In the genomic region with DNA sequence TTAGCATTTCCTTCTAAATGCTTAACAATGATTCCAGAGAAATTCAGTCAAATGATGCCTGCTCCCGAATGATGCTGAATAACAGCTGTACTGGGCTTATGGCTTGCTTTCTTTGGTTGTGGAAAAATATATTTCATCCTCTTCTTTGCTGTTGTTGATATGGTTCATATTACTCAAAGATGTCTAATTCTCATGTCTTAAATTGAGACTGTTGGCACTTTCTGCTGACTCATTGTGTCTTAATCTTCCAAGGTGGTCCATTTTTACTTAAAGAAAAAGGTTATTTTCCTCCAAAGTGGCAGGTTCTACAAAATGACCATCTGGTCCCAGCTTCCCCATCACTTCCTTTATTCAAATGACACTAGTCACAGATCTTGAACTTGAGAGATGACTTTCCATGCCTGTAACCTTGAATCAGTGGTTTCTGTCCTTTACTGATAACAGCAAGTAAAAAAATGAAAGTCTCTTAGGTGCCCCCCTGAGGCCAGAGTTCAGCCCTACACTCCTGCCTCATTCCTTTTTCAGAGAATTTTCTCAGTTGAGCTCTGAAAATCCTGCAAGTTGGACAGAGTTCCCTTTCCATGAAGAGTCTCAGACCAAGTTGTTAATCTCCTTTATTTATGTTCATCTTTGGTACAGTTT, we compare ENCODE assay signal across 10 cellular contexts. TPM values are rescaled to one million over a fixed set of nuclear protein-coding genes. Genes with fewer than 3 reads are reported as not detected.
DNase-seq lines count a peak whose midpoint lies in the region; ATAC-seq, FAIRE-seq and TF ChIP-seq lines count a peak whose summit lies in the region.
"Had no signal": no experiment of that assay in that cellular context is flagged by ENCODE, and none has a peak within 500 bp of the region (broad histone marks: within the 10 kb centered on the region; RNA-seq: fewer than 3 reads in every experiment).

No MANE protein-coding gene starts in this region.

- in situ Hi-C loops in HepG2 (cut with HindIII; ENCODE audit: extremely low pct_ligation_motif_present, low pct_unique_long_range_greater_than_20kb) (loop anchor here (5.0 kb wide), 1 partner anchor 248 kb away; no protein-coding TSS in a partner anchor), GM12878 (cut with MboI) (no loop called here)

- intact Hi-C loops in HepG2 (cut with micrococcal nuclease; ENCODE audit: unreplicated experiment), result loop anchor here (1.0 to 5.0 kb wide), 2 partner anchors 247 to 608 kb away; no protein-coding TSS in a partner anchor
- intact Hi-C loops in right lobe of liver (cut with DNase I), result no loop called here
- intact Hi-C loops in GM12878 (cut with micrococcal nuclease; ENCODE audit: unreplicated experiment), result loop anchor here (5.0 to 10.0 kb wide), 2 partner anchors 251 to 608 kb away; no protein-coding TSS in a partner anchor

- H3K4me3 ChIP-seq in HepG2 (replicated peaks in 1 of 3; ENCODE audit: insufficient read depth in 1 of 3, low read depth in 2 of 3, low read length in 3 of 3), result no peak overlapping the region
- H3K4me3 ChIP-seq in right lobe of liver, result no peak overlapping the region
- no peak overlapping the region for H3K4me3 ChIP-seq in GM12878
- H3K4me3 ChIP-seq in tibial nerve, result no peak overlapping the region
- H3K4me3 ChIP-seq: adrenal gland had no signal

- 93% methylated on average over 1 of the region's 1 CpG for WGBS in HepG2 (ENCODE audit: low lambda C conversion rate)
- WGBS in right lobe of liver (ENCODE audit: insufficient coverage, low coverage, low lambda C conversion rate, missing lambda C conversion rate), result 70% methylated on average over 1 of the region's 1 CpG
- 83% methylated on average over 1 of the region's 1 CpG for WGBS in GM12878 (ENCODE audit: insufficient coverage, insufficient replicate concordance, low lambda C conversion rate, missing lambda C conversion rate)
- WGBS in tibial nerve, 2 donors, result 85 to 91% methylated on average over 1 of the region's 1 CpG

- ATAC-seq in HepG2 (peak; percentile 89), right lobe of liver (no peak), GM12878 (peak; percentile 66), HG03108 (IDR thresholded peaks at IDR 0.05; ENCODE audit: unreplicated experiment) (no peak)

- H3K79me2 ChIP-seq in HepG2 (ENCODE audit: insufficient read depth, low read length) (no peaks in the 10 kb centered on the region), GM12878 (ENCODE audit: control insufficient read depth, insufficient read depth, low read length) (no peaks in the 10 kb centered on the region)

- no peak overlapping the region for H3K27ac ChIP-seq in HepG2 (ENCODE audit: extremely low read length, insufficient read depth, low read length)
- H3K27ac ChIP-seq in right lobe of liver, result no peak overlapping the region
- H3K27ac ChIP-seq in GM12878 (ENCODE audit: control insufficient read depth, insufficient read depth), result no peak overlapping the region
- no peak overlapping the region for H3K27ac ChIP-seq in tibial nerve
- H3K27ac ChIP-seq: adrenal gland had no signal

- H3K9me3 ChIP-seq in HepG2 (ENCODE audit: low read length) (no peaks in the 10 kb centered on the region), right lobe of liver (no peaks in the 10 kb centered on the region), GM12878 (replicated peaks; ENCODE audit: control insufficient read depth, insufficient read depth, low read length) (no peaks in the 10 kb centered on the region), tibial nerve (no peaks in the 10 kb centered on the region)
- H3K9me3 ChIP-seq: adrenal gland had no signal

- BruUV-seq in HepG2 (replicated peaks; lab: Mats Ljungman, UMichigan), result no TSS peak
- BruUV-seq in GM12878 (replicated peaks; lab: Mats Ljungman, UMichigan), result no TSS peak

- FAIRE-seq in HepG2 (lab: Jason Lieb, UNC) (peak; percentile 18), GM12878 (lab: Jason Lieb, UNC) (no peak)

- H3K27me3 ChIP-seq in HepG2 (ENCODE audit: control insufficient read depth in 1 of 2, insufficient read depth in 2 of 2, low read length in 2 of 2) (0 out of 5 replicates have a peak, but pooled peaks cover 0 to 1% of the 10 kb centered on the region in 2 experiments), right lobe of liver (no peaks in the 10 kb centered on the region), GM12878 (replicated peaks in 1 of 2; ENCODE audit: control insufficient read depth in 2 of 2, insufficient read depth in 2 of 2, low read length in 1 of 2) (no peaks in the 10 kb centered on the region), tibial nerve (peaks cover 0 to 9% of the 10 kb centered on the region in 2 donors)

- TF ChIP-seq EP300 in HepG2 (IDR thresholded peaks at IDR 0.05; ENCODE audit: low read depth in 2 of 2, low read length in 2 of 2), result no peak
- TF ChIP-seq EP300 in HepG2 (CRISPR knock-in tag; IDR thresholded peaks at IDR 0.05; ENCODE audit: borderline replicate concordance), result no peak
- TF ChIP-seq EP300 in GM12878 (IDR thresholded peaks at IDR 0.05; ENCODE audit: borderline replicate concordance in 1 of 2, control insufficient read depth in 1 of 2, low read depth in 2 of 2, low read length in 2 of 2), result no peak
- no peak for TF ChIP-seq EP300 in tibial nerve (IDR thresholded peaks at IDR 0.05)

- TF ChIP-seq RAD21 in HepG2 (CRISPR knock-in tag; IDR thresholded peaks at IDR 0.05) (peak; percentile 34; the same call in 1 of the 2 replicates), GM12878 (IDR thresholded peaks at IDR 0.05; ENCODE audit: insufficient read depth, low read depth, low read length) (peak; percentile 20; the same call in 1 of the 2 replicates)

- no peaks in the 10 kb centered on the region for H3K36me3 ChIP-seq in HepG2 (replicated peaks in 1 of 2; ENCODE audit: control insufficient read depth in 1 of 2, insufficient read depth in 2 of 2, low read length in 2 of 2)
- H3K36me3 ChIP-seq in right lobe of liver, result no peaks in the 10 kb centered on the region
- H3K36me3 ChIP-seq in GM12878 (ENCODE audit: control insufficient read depth in 2 of 2, insufficient read depth in 2 of 2, low read length in 1 of 2), result no peaks in the 10 kb centered on the region
- no peaks in the 10 kb centered on the region for H3K36me3 ChIP-seq in tibial nerve
- H3K36me3 ChIP-seq: adrenal gland had no signal

- SMC1A ChIA-PET in GM12878 (lab: Charles Lee; ENCODE audit: uncharacterized antibody, unreplicated experiment), result interaction anchor here (0.6 to 1.1 kb wide), 3 partner anchors 18 to 249 kb away, joined by 3 to 4 read pairs (median 3); no protein-coding TSS in a partner anchor

- POLR2A ChIA-PET in HepG2 (lab: Yijun Ruan, JAX) (no interaction called here), GM12878 (lab: Charles Lee) (no interaction called here)

- CTCF ChIA-PET in HepG2 (lab: Yijun Ruan, JAX; ENCODE audit: low intra/inter-chr PET ratio, low total read pairs), result interaction anchor here (0.9 kb wide), 1 partner anchor 247 kb away, joined by 4 read pairs; no protein-coding TSS in a partner anchor
- CTCF ChIA-PET in GM12878 (lab: Yijun Ruan, JAX), result interaction anchor here (0.8 to 2.1 kb wide), 3 partner anchors 55 to 247 kb away, joined by 3 to 5 read pairs (median 4); no protein-coding TSS in a partner anchor

- no peak overlapping the region for H3K4me2 ChIP-seq in HepG2 (ENCODE audit: low read depth, low read length)
- H3K4me2 ChIP-seq in GM12878 (ENCODE audit: control insufficient read depth, insufficient read depth), result no peak overlapping the region

- TF ChIP-seq CTCF in HepG2 (CRISPR knock-in tag; IDR thresholded peaks at IDR 0.05), result peak; percentile 47
- peak in 2 of 4 donors; percentile 11 to 17 for TF ChIP-seq CTCF in right lobe of liver (IDR thresholded peaks at IDR 0.05)
- TF ChIP-seq CTCF in GM12878 (IDR thresholded peaks at IDR 0.05 in 2 of 3, conservative IDR thresholded peaks at IDR 0.05 in 1 of 3; ENCODE audit: control insufficient read depth in 2 of 3, extremely low read depth in 1 of 3, insufficient read depth in 1 of 3, low read depth in 3 of 3, low read length in 3 of 3), result peak in 1 of 3 experiments; percentile 24; a peak in 2 of 6 replicates
- no peak for TF ChIP-seq CTCF in tibial nerve (IDR thresholded peaks at IDR 0.05)

- H2AFZ ChIP-seq in HepG2 (ENCODE audit: low read length) (no peak overlapping the region), GM12878 (ENCODE audit: control insufficient read depth, low read depth, low read length) (no peak overlapping the region)

- H3K9ac ChIP-seq in HepG2 (ENCODE audit: insufficient read depth, low read depth, low read length) (no peak overlapping the region), GM12878 (ENCODE audit: control insufficient read depth, insufficient read depth, low read length) (no peak overlapping the region)

- RAD21 ChIA-PET in GM12878 (lab: Charles Lee; ENCODE audit: unreplicated experiment), result interaction anchor here (1.0 kb wide), 1 partner anchor 156 kb away, joined by 3 read pairs; no protein-coding TSS in a partner anchor

- peak; percentile 54 for DNase-seq in HepG2 (ENCODE audit: low spot score)
- DNase-seq in right lobe of liver, result no peak
- peak; percentile 30 for DNase-seq in NCI-H146 (lab: John Stamatoyannopoulos, UW)
- DNase-seq in GM12878 (ENCODE audit: low read depth, low spot score), result no peak
- no peak for DNase-seq in tibial nerve (ENCODE audit: low spot score in 2 of 2)
- no peak for DNase-seq in anterior cingulate cortex (lab: John Stamatoyannopoulos, UW)
- DNase-seq in pons (ENCODE audit: low spot score), result no peak
- DNase-seq: adrenal gland, DMS153 had no signal

- H3K4me1 ChIP-seq in HepG2 (ENCODE audit: insufficient read depth, low read length) (peaks cover 9% of the 10 kb centered on the region), right lobe of liver (no peaks in the 10 kb centered on the region), GM12878 (ENCODE audit: control insufficient read depth, insufficient read depth, low read length) (no peaks in the 10 kb centered on the region), tibial nerve (no peaks in the 10 kb centered on the region)
- H3K4me1 ChIP-seq: adrenal gland had no signal

- H4K20me1 ChIP-seq in HepG2 (ENCODE audit: insufficient read depth, low read length) (no peaks in the 10 kb centered on the region), GM12878 (ENCODE audit: control insufficient read depth, insufficient read depth) (no peaks in the 10 kb centered on the region)

- TF ChIP-seq POLR2A in HepG2 (IDR thresholded peaks at IDR 0.05; ENCODE audit: insufficient read depth in 1 of 2, low read depth in 2 of 2, low read length in 2 of 2), result no peak
- no peak for TF ChIP-seq POLR2A in right lobe of liver (IDR thresholded peaks at IDR 0.05)
- no peak for TF ChIP-seq POLR2A in GM12878 (IDR thresholded peaks at IDR 0.05; ENCODE audit: low read depth, low read length)
- no peak for TF ChIP-seq POLR2A in tibial nerve (IDR thresholded peaks at IDR 0.05)

RNA-seq across cellular contexts. Expression of a gene that starts 6.9 kb away (rescaled TPM):
- total RNA-seq in HepG2 (2016; rRNA removed; fragmentation: Illumina TruSeq; extraction: Trizol) (not detected in 2 replicates), right lobe of liver (under 1 TPM in 2 of 6 experiments, not detected in 4; 0.23 to 0.32 TPM), GM12878 (2014; rRNA removed) (not detected in 2 replicates), GM12878 (2014; rRNA removed; fragmentation: Illumina TruSeq; extraction: Trizol) (not detected in 2 replicates), GM12878 (2021) (not detected in 2 replicates), tibial nerve (under 1 TPM in 2 of 4 donors, not detected in 2; 0.22 to 0.39 TPM)
- total RNA-seq in HepG2 (2016; cell fraction: cytosol; rRNA removed; fragmentation: Illumina TruSeq; extraction: Trizol; ENCODE audit: low read depth), result not detected in 2 replicates
- total RNA-seq in HepG2 (2016; cell fraction: insoluble cytoplasmic fraction; rRNA removed; fragmentation: Illumina TruSeq; extraction: Trizol), result not detected in 2 replicates
- total RNA-seq in HepG2 (2016; cell fraction: membrane; rRNA removed; fragmentation: Illumina TruSeq; extraction: Trizol), result not detected in 2 replicates
- total RNA-seq in HepG2 (2016; cell fraction: nucleus; rRNA removed; fragmentation: Illumina TruSeq; extraction: Trizol), result not detected in 2 replicates
- polyA plus RNA-seq in HepG2 (2011; rRNA removed) (not detected in 2 replicates), GM12878 (2011; rRNA removed) (not detected in 2 replicates), GM12878 (2014; fragmentation: Illumina TruSeq; extraction: Trizol) (not detected in 2 replicates), GM12878 (2014; fragmentation: Nextera tagmentation; extraction: Ambion mirVana) (not detected), GM12878 (2014; rRNA removed) (not detected in 2 replicates), GM12878 (2016; fragmentation: Nextera tagmentation; extraction: Ambion mirVana) (not detected)
- not detected in 2 replicates for polyA plus RNA-seq in HepG2 (2011; cell fraction: cytosol; rRNA removed)
- not detected in 2 replicates for polyA plus RNA-seq in HepG2 (2011; cell fraction: nucleus; rRNA removed)
- 0.15 TPM in 1 of 2 replicates, not detected in the other for polyA plus RNA-seq in HepG2 (2012)
- not detected in 2 replicates for polyA plus RNA-seq in HepG2 (2016; cell fraction: cytosol; fragmentation: Illumina TruSeq; extraction: Trizol; ENCODE audit: low read depth)
- polyA plus RNA-seq in HepG2 (2016; cell fraction: insoluble cytoplasmic fraction; fragmentation: Illumina TruSeq; extraction: Trizol; ENCODE audit: low read depth), result not detected in 2 replicates
- polyA plus RNA-seq in HepG2 (2016; cell fraction: membrane; fragmentation: Illumina TruSeq; extraction: Trizol; ENCODE audit: low read depth), result not detected in 2 replicates
- not detected in 2 replicates for polyA plus RNA-seq in HepG2 (2016; cell fraction: nucleus; fragmentation: Illumina TruSeq; extraction: Trizol; ENCODE audit: insufficient read depth, low read depth)
- 8.1 TPM in 1 of 2 replicates, not detected in the other for polyA minus RNA-seq in HepG2 (2011; rRNA and poly(A)+ RNA removed; ENCODE audit: low replicate concordance)
- not detected in 2 replicates for polyA minus RNA-seq in HepG2 (2011; cell fraction: cytosol; rRNA and poly(A)+ RNA removed)
- not detected in 2 replicates for polyA minus RNA-seq in HepG2 (2011; cell fraction: nucleus; rRNA and poly(A)+ RNA removed)
- not detected in 2 replicates for total RNA-seq in GM12878 (2013; cell fraction: nucleolus; rRNA removed)
- not detected for polyA plus RNA-seq in GM12878 (2011; ENCODE audit: low read depth)
- not detected in 2 replicates for polyA plus RNA-seq in GM12878 (2011; cell fraction: cytosol; rRNA removed)
- polyA plus RNA-seq in GM12878 (2011; cell fraction: nucleus; rRNA removed), result not detected in 2 replicates
- not detected in 2 replicates for polyA plus RNA-seq in GM12878 (2012)
- not detected in 2 replicates for polyA minus RNA-seq in GM12878 (2011; rRNA and poly(A)+ RNA removed)
- not detected in 2 replicates for polyA minus RNA-seq in GM12878 (2011; cell fraction: cytosol; rRNA and poly(A)+ RNA removed)
- polyA minus RNA-seq in GM12878 (2011; cell fraction: nucleus; rRNA and poly(A)+ RNA removed), result not detected in 2 replicates

Comparison
In these comparisons a context has a peak if more than half of its experiments do, and no peak if none do; other contexts are left out.
1. ATAC-seq: peak in HepG2 (single experiment) and GM12878 (single experiment); none in right lobe of liver (0 of 4) and HG03108 (single experiment).
2. DNase-seq: peak in HepG2 (single experiment) and NCI-H146 (single experiment); none in right lobe of liver (0 of 3), GM12878 (single experiment), tibial nerve (0 of 2), anterior cingulate cortex (0 of 58) and pons (single experiment).
3. intact Hi-C loops: an anchor here in HepG2 (1.0 to 5.0 kb wide) and GM12878 (5.0 to 10.0 kb wide); none called in right lobe of liver.